28 cellular contexts compared by ENCODE assay signal in genomic region chr22:26389125-26389524, GRCh38.
"Had no signal": no experiment of that assay in that cellular context is flagged by ENCODE, and none has a peak within 500 bp of the region (broad histone marks: within the 10 kb centered on the region; RNA-seq: fewer than 3 reads in every experiment).

No MANE protein-coding gene starts in this region.

- H2AFZ ChIP-seq: neural progenitor cell, parathyroid adenoma had no signal

- H3K4me2 ChIP-seq: neural progenitor cell, smooth muscle cell had no signal

- H3K4me3 ChIP-seq: neural progenitor cell, ovary, psoas muscle, skin epidermis, smooth muscle cell, spleen, suprapubic skin, testis, tibial artery, transverse colon, upper lobe of right lung, uterus had no signal

- H3K36me3 ChIP-seq: neural progenitor cell, ovary, spleen, suprapubic skin, tibial artery, transverse colon, upper lobe of right lung, uterus had no signal

- H3K27me3 ChIP-seq: neural progenitor cell, ovary, testis, uterus had no signal

- ATAC-seq: natural killer cell; psoas muscle; right cardiac atrium; sciatic nerve; stimulated activated memory B cell treated with anti-CD40 and anti-IgM and Interleukin-4, amounts not matched to agents 10 μg/mL and 1 μg/mL and 100 μg/mL, for 72 hours; stimulated activated naive CD8-positive, alpha-beta T cell treated with anti-CD3 and anti-CD28 coated beads, Interleukin-15, amount 100 ng/mL, for 72 hours; stimulated activated naive CD8-positive, alpha-beta T cell treated with anti-CD3 and anti-CD28 coated beads, Interleukin-15, Interleukin-2, amounts not matched to agents 100 U/mL and 50 U/mL, for 24 hours; upper lobe of right lung had no signal

- H3K9me3 ChIP-seq: ovary, psoas muscle, spleen, suprapubic skin, testis, tibial artery, transverse colon, upper lobe of right lung, uterus had no signal

- H3K9ac ChIP-seq: neural progenitor cell, parathyroid adenoma had no signal

- H3K27ac ChIP-seq: neural progenitor cell, ovary, parathyroid adenoma, psoas muscle, skin epidermis, spleen, suprapubic skin, testis, tibial artery, transverse colon, upper lobe of right lung, uterus had no signal

- H3K4me1 ChIP-seq: parathyroid adenoma, psoas muscle, spleen, suprapubic skin, testis, tibial artery, transverse colon, upper lobe of right lung, uterus had no signal

- DNase-seq: natural killer cell; occipital lobe; ovary; posterior cingulate gyrus; psoas muscle; right cardiac atrium; spleen; stimulated activated CD4-positive, alpha-beta T cell treated with anti-CD3 and anti-CD28 coated beads, Interleukin-12 subunit alpha, Interleukin-12 subunit beta, amount 100 ng/mL, for 4 hours; stimulated activated CD4-positive, alpha-beta T cell treated with anti-CD3 and anti-CD28 coated beads, Interleukin-1b, Interleukin-23, amount 100 ng/mL, for 48 hours; stimulated activated CD4-positive, alpha-beta T cell treated with anti-CD3 and anti-CD28 coated beads, Interleukin-4, amount 100 ng/mL, for 1 hour; stimulated activated CD4-positive, alpha-beta T cell treated with anti-CD3 and anti-CD28 coated beads, Interleukin-4, amount 100 ng/mL, for 4 hours; stimulated activated CD8-positive, alpha-beta memory T cell treated with anti-CD3 and anti-CD28 coated beads, Interleukin-4, amount 100 ng/mL, for 48 hours; stimulated activated naive CD4-positive, alpha-beta T cell; stimulated activated naive CD8-positive, alpha-beta T cell treated with anti-CD3 and anti-CD28 coated beads, Interleukin-15, amount 100 ng/mL, for 72 hours; stimulated activated naive CD8-positive, alpha-beta T cell treated with anti-CD3 and anti-CD28 coated beads, Interleukin-15, Interleukin-2, amounts not matched to agents 100 U/mL and 50 U/mL, for 24 hours; substantia nigra; testis; tibial artery; transverse colon; upper lobe of right lung; uterus had no signal
